Comparison of ENCODE assay signal across 32 cellular contexts in genomic region chr5:93296338-93296737, GRCh38.
DNase-seq lines count a peak whose midpoint lies in the region; ATAC-seq, FAIRE-seq and TF ChIP-seq lines count a peak whose summit lies in the region.
"Had no signal": no experiment of that assay in that cellular context is flagged by ENCODE, and none has a peak within 500 bp of the region (broad histone marks: within the 10 kb centered on the region; RNA-seq: fewer than 3 reads in every experiment).

No MANE protein-coding gene starts in this region.

- peaks cover 4% of the 10 kb centered on the region for H3K9me3 Mint-ChIP-seq in activated CD8-positive, alpha-beta memory T cell treated with anti-CD3 and anti-CD28 coated beads, Interleukin-2, amount 10 ng/mL, durations not matched to agents 7 days and 5 days (ENCODE audit: low read depth)
- H3K9me3 Mint-ChIP-seq: IgD-negative memory B cell, mesothelial cell of epicardium had no signal

- H3K36me3 ChIP-seq in GM06990 (ENCODE audit: control insufficient read depth, insufficient read depth, low read length), result no peaks in the 10 kb centered on the region
- no peaks in the 10 kb centered on the region for H3K36me3 ChIP-seq in SK-N-MC (ENCODE audit: insufficient read depth, low read length)
- H3K36me3 ChIP-seq in keratinocyte (ENCODE audit: control insufficient read depth in 2 of 2, extremely low read depth in 1 of 2, insufficient read depth in 2 of 2, low read length in 2 of 2), result no peaks in the 10 kb centered on the region
- H3K36me3 ChIP-seq: tibial nerve had no signal

- DNase-seq in GM06990 (ENCODE audit: extremely low read depth, insufficient read length), result peak; percentile 12
- no peak for DNase-seq in SK-N-MC (ENCODE audit: low read depth, low spot score)
- no peak for DNase-seq in keratinocyte (ENCODE audit: low read depth, low spot score)
- DNase-seq in stimulated activated CD4-positive, alpha-beta T cell treated with anti-CD3 and anti-CD28 coated beads, Interleukin-1b, Interleukin-23, amount 100 ng/mL, for 48 hours, result no peak
- DNase-seq in foreskin melanocyte, result no peak
- DNase-seq in activated CD8-positive, alpha-beta memory T cell treated with anti-CD3 and anti-CD28 coated beads, Interleukin-2, amount 10 ng/mL, durations not matched to agents 7 days and 5 days, result no peak
- DNase-seq: activated CD4-positive, alpha-beta T cell treated with anti-CD3 and anti-CD28 coated beads, Interleukin-2, amount 50 U/mL, for 1 hour; activated naive CD4-positive, alpha-beta T cell treated with anti-CD3 and anti-CD28 coated beads, Interleukin-2, amount 50 U/mL, for 16 hours; AML-193; CD4-positive, alpha-beta T cell; HCEC 1CT; left ventricle myocardium superior; naive thymus-derived CD4-positive, alpha-beta T cell; NCI-H1092; NCI-H187; NCI-H2171 treated with DMSO at 0.1 percent for 48 hours; NCI-H510A treated with DMSO at 0.1 percent for 48 hours; NK-92 treated with Interleukin-12 subunit alpha and Interleukin-12 subunit beta, amount 100 ng/mL, for 24 hours; SHP77 treated with DMSO at 0.1 percent for 48 hours; stimulated activated CD4-positive, alpha-beta T cell treated with anti-CD3 and anti-CD28 coated beads, Interleukin-2, amount 100 ng/mL, for 24 hours; SW 1271; T1000 had no signal

- FAIRE-seq in keratinocyte (lab: Jason Lieb, UNC), result peak; percentile 59
- FAIRE-seq: A549, D721Med, endometrium, islet of Langerhans had no signal

- H3K27ac ChIP-seq in SK-N-MC (no peak overlapping the region), keratinocyte (ENCODE audit: control insufficient read depth, insufficient read depth, low read length) (no peak overlapping the region)
- H3K27ac ChIP-seq: A549, tibial nerve had no signal

- dilution Hi-C loops in keratinocyte (cut with MboI; ENCODE audit: extremely low pct_ligation_motif_present, low sequenced_read_pairs), result no loop called here

- peaks cover 29% of the 10 kb centered on the region for H3K4me1 ChIP-seq in keratinocyte (ENCODE audit: control insufficient read depth, extremely low read depth, insufficient read depth, low read length)
- H3K4me1 ChIP-seq: A549 had no signal

- no peaks in the 10 kb centered on the region for H3K4me1 Mint-ChIP-seq in activated CD8-positive, alpha-beta memory T cell treated with anti-CD3 and anti-CD28 coated beads, Interleukin-2, amount 10 ng/mL, durations not matched to agents 7 days and 5 days
- H3K4me1 Mint-ChIP-seq: IgD-negative memory B cell; naive thymus-derived CD4-positive, alpha-beta T cell had no signal

- H3K4me3 Mint-ChIP-seq in activated CD8-positive, alpha-beta memory T cell treated with anti-CD3 and anti-CD28 coated beads, Interleukin-2, amount 10 ng/mL, durations not matched to agents 7 days and 5 days, result no peak overlapping the region
- H3K4me3 Mint-ChIP-seq: CD4-positive, alpha-beta T cell; IgD-negative memory B cell; mesothelial cell of epicardium; naive thymus-derived CD4-positive, alpha-beta T cell had no signal

- H3K4me2 ChIP-seq in keratinocyte (ENCODE audit: control insufficient read depth, extremely low read depth, insufficient read depth, low read depth, low read length), result peak overlapping the region; percentile 13
- H3K4me2 ChIP-seq: A549, smooth muscle cell had no signal

- ATAC-seq in HG03280 (IDR thresholded peaks at IDR 0.05; ENCODE audit: unreplicated experiment) (peak; percentile 61), GM21576 (IDR thresholded peaks at IDR 0.05; ENCODE audit: unreplicated experiment) (no peak)
- ATAC-seq in activated CD8-positive, alpha-beta memory T cell treated with anti-CD3 and anti-CD28 coated beads, Interleukin-2, amount 10 ng/mL, durations not matched to agents 7 days and 5 days, result no peak
- ATAC-seq: A549; left ventricle myocardium superior; naive thymus-derived CD4-positive, alpha-beta T cell had no signal

- no peak overlapping the region for H3K27ac Mint-ChIP-seq in activated CD8-positive, alpha-beta memory T cell treated with anti-CD3 and anti-CD28 coated beads, Interleukin-2, amount 10 ng/mL, durations not matched to agents 7 days and 5 days
- H3K27ac Mint-ChIP-seq: CD4-positive, alpha-beta T cell; IgD-negative memory B cell; mesothelial cell of epicardium; naive thymus-derived CD4-positive, alpha-beta T cell had no signal

- H3K36me3 Mint-ChIP-seq in activated CD8-positive, alpha-beta memory T cell treated with anti-CD3 and anti-CD28 coated beads, Interleukin-2, amount 10 ng/mL, durations not matched to agents 7 days and 5 days, result no peaks in the 10 kb centered on the region
- H3K36me3 Mint-ChIP-seq: IgD-negative memory B cell; mesothelial cell of epicardium; naive thymus-derived CD4-positive, alpha-beta T cell had no signal

- no peak overlapping the region for H3K4me3 ChIP-seq in GM06990 (replicated peaks; ENCODE audit: low read depth, low read length)
- H3K4me3 ChIP-seq in SK-N-MC, result peak overlapping the region; percentile 18; the same call in 1 of the 2 replicates
- H3K4me3 ChIP-seq in keratinocyte (ENCODE audit: control insufficient read depth in 2 of 3, extremely low read depth in 1 of 3, insufficient read depth in 2 of 3, low read depth in 1 of 3, low read length in 3 of 3), result no peak overlapping the region
- H3K4me3 ChIP-seq: A549, smooth muscle cell, tibial nerve had no signal

- no peak for TF ChIP-seq CTCF in GM06990 (IDR thresholded peaks at IDR 0.05; ENCODE audit: insufficient read depth, low read length, poor library complexity, severe bottlenecking)
- no peak for TF ChIP-seq CTCF in keratinocyte (optimal IDR thresholded peaks at IDR 0.05 in 1 of 3, IDR thresholded peaks at IDR 0.05 in 1 of 3, conservative IDR thresholded peaks at IDR 0.05 in 1 of 3; ENCODE audit: extremely low read depth in 1 of 3, insufficient read depth in 2 of 3, low read length in 3 of 3)

- H3K79me2 ChIP-seq in keratinocyte (ENCODE audit: control insufficient read depth, insufficient read depth, low read length), result no peaks in the 10 kb centered on the region

- H4K20me1 ChIP-seq in keratinocyte (ENCODE audit: control insufficient read depth, extremely low read depth, insufficient read depth, low read length), result no peaks in the 10 kb centered on the region

- no peaks in the 10 kb centered on the region for H3K27me3 Mint-ChIP-seq in activated CD8-positive, alpha-beta memory T cell treated with anti-CD3 and anti-CD28 coated beads, Interleukin-2, amount 10 ng/mL, durations not matched to agents 7 days and 5 days
- H3K27me3 Mint-ChIP-seq: CD4-positive, alpha-beta T cell; IgD-negative memory B cell; naive thymus-derived CD4-positive, alpha-beta T cell had no signal

- H3K27me3 ChIP-seq in GM06990 (replicated peaks; ENCODE audit: control insufficient read depth, insufficient read depth, low read length) (no peaks in the 10 kb centered on the region), keratinocyte (ENCODE audit: control insufficient read depth, extremely low read depth, insufficient read depth, low read length) (no peaks in the 10 kb centered on the region)
- H3K27me3 ChIP-seq: tibial nerve had no signal

- H3K9ac ChIP-seq in SK-N-MC (ENCODE audit: insufficient read length), result no peak overlapping the region
- H3K9ac ChIP-seq in keratinocyte (ENCODE audit: control insufficient read depth, extremely low read depth, insufficient read depth, low read length), result no peak overlapping the region

- CTCF ChIA-PET in activated CD8-positive, alpha-beta memory T cell treated with anti-CD3 and anti-CD28 coated beads, Interleukin-2, amount 10 ng/mL, durations not matched to agents 7 days and 5 days (lab: Charles Lee), result no interaction called here

- no peaks in the 10 kb centered on the region for H3K9me1 ChIP-seq in keratinocyte (ENCODE audit: control insufficient read depth, extremely low read depth, insufficient read depth, low read length)

- H3K9me3 ChIP-seq in SK-N-MC (ENCODE audit: low read depth, low read length) (no peaks in the 10 kb centered on the region), keratinocyte (ENCODE audit: control insufficient read depth, low read depth, low read length) (no peaks in the 10 kb centered on the region)
- H3K9me3 ChIP-seq: A549, tibial nerve had no signal

- no peak overlapping the region for H2AFZ ChIP-seq in keratinocyte (ENCODE audit: control insufficient read depth, low read length)
